In the genomic region with DNA sequence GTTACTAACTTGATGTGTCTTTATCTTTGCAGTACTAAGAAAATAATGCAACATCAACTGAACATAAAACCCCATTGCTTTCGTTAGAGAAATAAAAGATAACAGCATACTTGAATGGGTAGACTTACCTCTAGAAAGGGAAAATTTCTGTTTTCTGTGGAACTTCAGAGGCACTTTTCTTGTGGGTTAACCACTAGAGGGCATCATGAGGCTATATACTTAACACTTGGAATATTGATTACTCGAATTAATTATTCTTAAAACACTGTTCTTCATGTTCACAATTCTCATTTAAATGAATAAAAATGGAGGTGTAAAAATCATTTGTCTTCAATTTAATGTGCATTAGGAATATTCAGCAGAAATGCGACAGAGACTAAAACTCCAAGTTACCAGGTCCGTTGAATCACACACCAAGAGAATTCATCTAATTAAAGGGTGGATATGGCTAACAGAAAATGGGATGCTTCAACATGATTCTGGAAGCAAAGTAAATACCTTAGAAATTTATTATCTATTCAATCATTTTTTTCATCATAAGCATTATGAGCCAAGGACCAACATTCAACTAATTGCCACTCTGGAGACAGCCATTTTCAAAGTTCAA, we compare ENCODE assay signal across 10 cellular contexts.
A peak's percentile ranks its signal among the peaks of the same experiment; 100 is the strongest.
DNase-seq lines count a peak whose midpoint lies in the region; ATAC-seq and TF ChIP-seq lines count a peak whose summit lies in the region.
"Had no signal": no experiment of that assay in that cellular context is flagged by ENCODE, and none has a peak within 500 bp of the region (broad histone marks: within the 10 kb centered on the region; RNA-seq: fewer than 3 reads in every experiment).

No MANE protein-coding gene starts in this region.

- no peak overlapping the region for H3K27ac Mint-ChIP-seq in activated naive CD4-positive, alpha-beta T cell treated with anti-CD3 and anti-CD28 coated beads, Interleukin-2, amount 50 U/mL, for 72 hours
- H3K27ac Mint-ChIP-seq: naive thymus-derived CD8-positive, alpha-beta T cell had no signal

- in situ Hi-C loops in astrocyte of the spinal cord (cut with HindIII; ENCODE audit: low sequenced_read_pairs), result no loop called here

- no peak overlapping the region for H3K4me3 ChIP-seq in astrocyte of the spinal cord (ENCODE audit: low read depth, low read length)
- H3K4me3 ChIP-seq: SJSA1 had no signal

- TF ChIP-seq CTCF in astrocyte of the spinal cord (IDR thresholded peaks at IDR 0.05; ENCODE audit: low read depth, low read length), result peak; percentile 60

- no peak for ATAC-seq in GM21528 (IDR thresholded peaks at IDR 0.05; ENCODE audit: low FRiP score, unreplicated experiment)
- ATAC-seq in activated naive CD4-positive, alpha-beta T cell treated with anti-CD3 and anti-CD28 coated beads, Interleukin-2, amount 50 U/mL, for 72 hours, result no peak
- ATAC-seq in HG03378 (IDR thresholded peaks at IDR 0.05; ENCODE audit: unreplicated experiment), result no peak
- ATAC-seq: naive thymus-derived CD8-positive, alpha-beta T cell had no signal

- DNase-seq in Daoy (ENCODE audit: low read depth) (peak; percentile 18), M059J (ENCODE audit: low read depth) (peak; percentile 43), astrocyte of the spinal cord (ENCODE audit: low read depth, low spot score) (peak; percentile 58), medulla oblongata (ENCODE audit: extremely low spot score) (peak; percentile 39), mesenteric fat pad (ENCODE audit: low spot score) (no peak)
- no peak for DNase-seq in activated naive CD4-positive, alpha-beta T cell treated with anti-CD3 and anti-CD28 coated beads, Interleukin-2, amount 50 U/mL, for 72 hours (ENCODE audit: low spot score in 2 of 2)

- H3K36me3 Mint-ChIP-seq in activated naive CD4-positive, alpha-beta T cell treated with anti-CD3 and anti-CD28 coated beads, Interleukin-2, amount 50 U/mL, for 72 hours, result no peaks in the 10 kb centered on the region
- H3K36me3 Mint-ChIP-seq: naive thymus-derived CD8-positive, alpha-beta T cell had no signal

- H3K9me3 Mint-ChIP-seq in activated naive CD4-positive, alpha-beta T cell treated with anti-CD3 and anti-CD28 coated beads, Interleukin-2, amount 50 U/mL, for 72 hours, result no peaks in the 10 kb centered on the region
- H3K9me3 Mint-ChIP-seq: naive thymus-derived CD8-positive, alpha-beta T cell had no signal

Comparison
In these comparisons a context has a peak if more than half of its experiments do, and no peak if none do; other contexts are left out.
1. DNase-seq: peak in Daoy (single experiment), M059J (single experiment), astrocyte of the spinal cord (single experiment) and medulla oblongata (single experiment); none in mesenteric fat pad (single experiment) and activated naive CD4-positive, alpha-beta T cell treated with anti-CD3 and anti-CD28 coated beads, Interleukin-2, amount 50 U/mL, for 72 hours (0 of 2).